ENCODE assay signal across 1 cellular context in the genomic region with DNA sequence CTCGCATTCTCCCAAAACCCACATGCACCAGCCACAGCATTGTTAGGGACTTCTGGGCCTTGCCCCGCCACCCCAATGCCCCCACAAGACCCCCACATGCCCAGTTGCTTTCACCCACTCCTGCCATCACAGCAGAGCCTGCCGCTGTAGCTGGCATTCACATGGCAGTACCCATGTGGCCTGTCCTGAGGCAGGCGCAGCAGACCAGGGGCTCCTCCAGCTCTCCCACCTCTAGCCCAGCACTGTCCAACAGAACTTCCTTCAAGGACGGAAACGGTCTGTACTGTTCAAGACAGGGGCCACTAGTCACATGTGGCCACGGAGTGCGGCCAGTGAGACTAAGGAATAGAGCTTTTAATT.
TF ChIP-seq lines count a peak whose summit lies in the region.

No MANE protein-coding gene starts in this region.

TF ChIP-seq in WTC11, 78 proteins besides CTCF, POLR2A, EP300 and RAD21 (continued from another document):
- TF ChIP-seq ZBTB43 (CRISPR knock-in tag; IDR thresholded peaks at IDR 0.05) (no peak), STAT6 (CRISPR knock-in tag; conservative IDR thresholded peaks at IDR 0.05; ENCODE audit: low read depth) (no peak), TEAD4 (CRISPR knock-in tag; IDR thresholded peaks at IDR 0.05) (no peak)
- TF ChIP-seq, protein P1, sequence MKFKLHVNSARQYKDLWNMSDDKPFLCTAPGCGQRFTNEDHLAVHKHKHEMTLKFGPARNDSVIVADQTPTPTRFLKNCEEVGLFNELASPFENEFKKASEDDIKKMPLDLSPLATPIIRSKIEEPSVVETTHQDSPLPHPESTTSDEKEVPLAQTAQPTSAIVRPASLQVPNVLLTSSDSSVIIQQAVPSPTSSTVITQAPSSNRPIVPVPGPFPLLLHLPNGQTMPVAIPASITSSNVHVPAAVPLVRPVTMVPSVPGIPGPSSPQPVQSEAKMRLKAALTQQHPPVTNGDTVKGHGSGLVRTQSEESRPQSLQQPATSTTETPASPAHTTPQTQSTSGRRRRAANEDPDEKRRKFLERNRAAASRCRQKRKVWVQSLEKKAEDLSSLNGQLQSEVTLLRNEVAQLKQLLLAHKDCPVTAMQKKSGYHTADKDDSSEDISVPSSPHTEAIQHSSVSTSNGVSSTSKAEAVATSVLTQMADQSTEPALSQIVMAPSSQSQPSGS (CRISPR knock-in tag; IDR thresholded peaks at IDR 0.05; ENCODE audit: borderline replicate concordance, low read depth) = no peak
